ENCODE assay signal across 10 cellular contexts in genomic region chr12:15701212-15701611, GRCh38.
DNase-seq lines count a peak whose midpoint lies in the region; ATAC-seq and TF ChIP-seq lines count a peak whose summit lies in the region.
"Had no signal": no experiment of that assay in that cellular context is flagged by ENCODE, and none has a peak within 500 bp of the region (broad histone marks: within the 10 kb centered on the region; RNA-seq: fewer than 3 reads in every experiment).

No MANE protein-coding gene starts in this region.

- H3K4me2 ChIP-seq in PC-3 (ENCODE audit: low read length) (peak overlapping the region; percentile 53), GM23338 (no peak overlapping the region)

- no peak overlapping the region for H3K4me3 Mint-ChIP-seq in activated CD4-positive, alpha-beta T cell treated with anti-CD3 and anti-CD28 coated beads, Interleukin-2, amount 10 ng/mL, durations not matched to agents 7 days and 5 days
- H3K4me3 Mint-ChIP-seq in GM23338 = no peak overlapping the region
- H3K4me3 Mint-ChIP-seq: endodermal cell had no signal

- no peaks in the 10 kb centered on the region for H3F3A ChIP-seq in PC-3 (ENCODE audit: low read length, unreplicated experiment)
- no peaks in the 10 kb centered on the region for H3F3A ChIP-seq in GM23338 (replicated peaks; ENCODE audit: low read depth)

- peaks cover 37% of the 10 kb centered on the region for H3K4me1 ChIP-seq in PC-3 (ENCODE audit: insufficient read depth, low read length)
- peaks cover 55 to 75% of the 10 kb centered on the region in 2 donors for H3K4me1 ChIP-seq in thoracic aorta (ENCODE audit: control insufficient read depth in 1 of 2, low read depth in 2 of 2)
- peaks cover 7% of the 10 kb centered on the region; the same call in 1 of the 2 replicates for H3K4me1 ChIP-seq in GM23338 (ENCODE audit: insufficient read depth)

- intact Hi-C loops in PC-3 (cut with micrococcal nuclease) = loop anchor here (2.0 to 5.0 kb wide), 3 partner anchors 39 to 88 kb away; partner anchors contain the start of gene EPS8

- H3K9me2 ChIP-seq in PC-3 (replicated peaks; ENCODE audit: low read length) (no peaks in the 10 kb centered on the region), GM23338 (ENCODE audit: insufficient read depth) (no peaks in the 10 kb centered on the region)

- H3K27me3 ChIP-seq in PC-3 (ENCODE audit: low read length) (no peaks in the 10 kb centered on the region), thoracic aorta (replicated peaks; ENCODE audit: insufficient read depth) (no peaks in the 10 kb centered on the region), GM23338 (ENCODE audit: insufficient read depth) (no peaks in the 10 kb centered on the region)

- H3K27ac Mint-ChIP-seq in activated CD4-positive, alpha-beta T cell treated with anti-CD3 and anti-CD28 coated beads, Interleukin-2, amount 10 ng/mL, durations not matched to agents 7 days and 5 days = peak overlapping the region; percentile 27
- H3K27ac Mint-ChIP-seq in GM23338 = no peak overlapping the region
- H3K27ac Mint-ChIP-seq: endodermal cell had no signal

- peak; percentile 46 for ATAC-seq in PC-3
- ATAC-seq in thoracic aorta (ENCODE audit: insufficient number of reproducible peaks, low FRiP score, low read depth) = no peak
- no peak for ATAC-seq in GM23338

- CTCF ChIA-PET in activated CD4-positive, alpha-beta T cell treated with anti-CD3 and anti-CD28 coated beads, Interleukin-2, amount 10 ng/mL, durations not matched to agents 7 days and 5 days (lab: Charles Lee) = no interaction called here
- CTCF ChIA-PET in PC-3 (lab: Charles Lee) = no interaction called here

- DNase-seq in activated CD4-positive, alpha-beta T cell treated with anti-CD3 and anti-CD28 coated beads, Interleukin-2, amount 10 ng/mL, durations not matched to agents 7 days and 5 days = no peak
- no peak for DNase-seq in activated CD4-positive, alpha-beta T cell treated with anti-CD3 and anti-CD28 coated beads, Interleukin-2, amount 50 U/mL, for 48 hours
- DNase-seq in PC-3 = peak; percentile 31
- peak; percentile 61 for DNase-seq in fibroblast of mammary gland (ENCODE audit: low read depth)
- DNase-seq in thoracic aorta (ENCODE audit: low spot score) = no peak
- no peak for DNase-seq in GM23338 (ENCODE audit: low spot score)
- DNase-seq in NCI-H2081 treated with DMSO at 0.1 percent for 48 hours (lab: John Stamatoyannopoulos, UW) = no peak
- no peak for DNase-seq in iPS-NIHi11 (ENCODE audit: low spot score)
- DNase-seq: endodermal cell; stimulated activated CD4-positive, alpha-beta T cell treated with anti-CD3 and anti-CD28 coated beads, Interleukin-2, amount 100 ng/mL, for 48 hours had no signal

- POLR2A ChIA-PET in activated CD4-positive, alpha-beta T cell treated with anti-CD3 and anti-CD28 coated beads, Interleukin-2, amount 10 ng/mL, durations not matched to agents 7 days and 5 days (lab: Charles Lee) = no interaction called here
- POLR2A ChIA-PET in PC-3 (lab: Charles Lee; ENCODE audit: unreplicated experiment) = no interaction called here

- H3K9me3 ChIP-seq in PC-3 (ENCODE audit: low read length) = no peaks in the 10 kb centered on the region
- no peaks in the 10 kb centered on the region for H3K9me3 ChIP-seq in thoracic aorta

- peaks cover 3% of the 10 kb centered on the region for H3K27me3 Mint-ChIP-seq in activated CD4-positive, alpha-beta T cell treated with anti-CD3 and anti-CD28 coated beads, Interleukin-2, amount 10 ng/mL, durations not matched to agents 7 days and 5 days
- H3K27me3 Mint-ChIP-seq in GM23338 (ENCODE audit: insufficient read depth, low read depth, poor library complexity) = no peaks in the 10 kb centered on the region

- H3K36me3 Mint-ChIP-seq in activated CD4-positive, alpha-beta T cell treated with anti-CD3 and anti-CD28 coated beads, Interleukin-2, amount 10 ng/mL, durations not matched to agents 7 days and 5 days (ENCODE audit: low read depth) = peaks cover 4% of the 10 kb centered on the region
- no peaks in the 10 kb centered on the region for H3K36me3 Mint-ChIP-seq in GM23338 (ENCODE audit: low read depth)

- H2AFZ ChIP-seq in PC-3 (ENCODE audit: low read length) = no peak overlapping the region
- H2AFZ ChIP-seq in GM23338 = no peak overlapping the region

- peaks cover 33% of the 10 kb centered on the region for H3K79me2 ChIP-seq in PC-3 (ENCODE audit: low read length)
- H3K79me2 ChIP-seq in GM23338 (replicated peaks; ENCODE audit: insufficient read depth) = no peaks in the 10 kb centered on the region

- H3K36me3 ChIP-seq in PC-3 (ENCODE audit: low read depth, low read length) (no peaks in the 10 kb centered on the region), thoracic aorta (no peaks in the 10 kb centered on the region), GM23338 (ENCODE audit: insufficient read depth) (no peaks in the 10 kb centered on the region)

- peak overlapping the region; percentile 57 for H3K9ac ChIP-seq in PC-3 (ENCODE audit: low read length)

- H4K20me1 ChIP-seq in PC-3 (ENCODE audit: low read length) (no peaks in the 10 kb centered on the region), GM23338 (replicated peaks; ENCODE audit: insufficient read depth) (no peaks in the 10 kb centered on the region)

- peak overlapping the region; percentile 86 for H3K27ac ChIP-seq in PC-3 (ENCODE audit: low read length)
- H3K27ac ChIP-seq in thoracic aorta = peak overlapping the region; percentile 72 to 81
- H3K27ac ChIP-seq in GM23338 (ENCODE audit: low read depth) = no peak overlapping the region

- TF ChIP-seq CTCF in PC-3 (conservative IDR thresholded peaks at IDR 0.05; ENCODE audit: low read depth, low read length) = no peak
- no peak for TF ChIP-seq CTCF in fibroblast of mammary gland (conservative IDR thresholded peaks at IDR 0.05; ENCODE audit: control insufficient read depth, insufficient read depth, low read depth, low read length)
- TF ChIP-seq CTCF in thoracic aorta (IDR thresholded peaks at IDR 0.05) = no peak
- TF ChIP-seq CTCF in GM23338 (conservative IDR thresholded peaks at IDR 0.05; ENCODE audit: low read depth in 2 of 2) = no peak

- H3K4me3 ChIP-seq in PC-3 (ENCODE audit: low read length) (no peak overlapping the region), fibroblast of mammary gland (ENCODE audit: control insufficient read depth, low read depth, low read length) (no peak overlapping the region), thoracic aorta (peak overlapping the region; percentile 34), GM23338 (no peak overlapping the region)

- peaks cover 35% of the 10 kb centered on the region for H3K4me1 Mint-ChIP-seq in activated CD4-positive, alpha-beta T cell treated with anti-CD3 and anti-CD28 coated beads, Interleukin-2, amount 10 ng/mL, durations not matched to agents 7 days and 5 days
- H3K4me1 Mint-ChIP-seq in GM23338 = peaks cover 9% of the 10 kb centered on the region

- BruUV-seq in PC-3 (replicated peaks; lab: Mats Ljungman, UMichigan) = no TSS peak

- H3K9me3 Mint-ChIP-seq in activated CD4-positive, alpha-beta T cell treated with anti-CD3 and anti-CD28 coated beads, Interleukin-2, amount 10 ng/mL, durations not matched to agents 7 days and 5 days = peaks cover 1% of the 10 kb centered on the region
- no peaks in the 10 kb centered on the region for H3K9me3 Mint-ChIP-seq in GM23338
- H3K9me3 Mint-ChIP-seq: endodermal cell had no signal

TF ChIP-seq in GM23338, 12 proteins besides CTCF, POLR2A, EP300 and RAD21:
- TF ChIP-seq ZNF331 (CRISPR knock-in tag; IDR thresholded peaks at IDR 0.05; ENCODE audit: low read depth) (no peak), CREB1 (CRISPR knock-in tag; IDR thresholded peaks at IDR 0.05; ENCODE audit: low read depth) (no peak), EZH2phosphoT487 (IDR thresholded peaks at IDR 0.05; ENCODE audit: unreplicated experiment) (no peak), JUNB (IDR thresholded peaks at IDR 0.05; ENCODE audit: unreplicated experiment) (no peak), STAT1 (IDR thresholded peaks at IDR 0.05; ENCODE audit: unreplicated experiment) (no peak)
- TF ChIP-seq, protein P1, sequence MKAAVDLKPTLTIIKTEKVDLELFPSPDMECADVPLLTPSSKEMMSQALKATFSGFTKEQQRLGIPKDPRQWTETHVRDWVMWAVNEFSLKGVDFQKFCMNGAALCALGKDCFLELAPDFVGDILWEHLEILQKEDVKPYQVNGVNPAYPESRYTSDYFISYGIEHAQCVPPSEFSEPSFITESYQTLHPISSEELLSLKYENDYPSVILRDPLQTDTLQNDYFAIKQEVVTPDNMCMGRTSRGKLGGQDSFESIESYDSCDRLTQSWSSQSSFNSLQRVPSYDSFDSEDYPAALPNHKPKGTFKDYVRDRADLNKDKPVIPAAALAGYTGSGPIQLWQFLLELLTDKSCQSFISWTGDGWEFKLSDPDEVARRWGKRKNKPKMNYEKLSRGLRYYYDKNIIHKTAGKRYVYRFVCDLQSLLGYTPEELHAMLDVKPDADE (IDR thresholded peaks at IDR 0.05) = no peak

Comparison
In these comparisons a context has a peak if more than half of its experiments do, and no peak if none do; other contexts are left out.
1. DNase-seq: peak in PC-3 (single experiment) and fibroblast of mammary gland (single experiment); none in activated CD4-positive, alpha-beta T cell treated with anti-CD3 and anti-CD28 coated beads, Interleukin-2, amount 10 ng/mL, durations not matched to agents 7 days and 5 days (single experiment), activated CD4-positive, alpha-beta T cell treated with anti-CD3 and anti-CD28 coated beads, Interleukin-2, amount 50 U/mL, for 48 hours (0 of 2), thoracic aorta (single experiment), GM23338 (single experiment), NCI-H2081 treated with DMSO at 0.1 percent for 48 hours (single experiment) and iPS-NIHi11 (single experiment).